In the genomic region with DNA sequence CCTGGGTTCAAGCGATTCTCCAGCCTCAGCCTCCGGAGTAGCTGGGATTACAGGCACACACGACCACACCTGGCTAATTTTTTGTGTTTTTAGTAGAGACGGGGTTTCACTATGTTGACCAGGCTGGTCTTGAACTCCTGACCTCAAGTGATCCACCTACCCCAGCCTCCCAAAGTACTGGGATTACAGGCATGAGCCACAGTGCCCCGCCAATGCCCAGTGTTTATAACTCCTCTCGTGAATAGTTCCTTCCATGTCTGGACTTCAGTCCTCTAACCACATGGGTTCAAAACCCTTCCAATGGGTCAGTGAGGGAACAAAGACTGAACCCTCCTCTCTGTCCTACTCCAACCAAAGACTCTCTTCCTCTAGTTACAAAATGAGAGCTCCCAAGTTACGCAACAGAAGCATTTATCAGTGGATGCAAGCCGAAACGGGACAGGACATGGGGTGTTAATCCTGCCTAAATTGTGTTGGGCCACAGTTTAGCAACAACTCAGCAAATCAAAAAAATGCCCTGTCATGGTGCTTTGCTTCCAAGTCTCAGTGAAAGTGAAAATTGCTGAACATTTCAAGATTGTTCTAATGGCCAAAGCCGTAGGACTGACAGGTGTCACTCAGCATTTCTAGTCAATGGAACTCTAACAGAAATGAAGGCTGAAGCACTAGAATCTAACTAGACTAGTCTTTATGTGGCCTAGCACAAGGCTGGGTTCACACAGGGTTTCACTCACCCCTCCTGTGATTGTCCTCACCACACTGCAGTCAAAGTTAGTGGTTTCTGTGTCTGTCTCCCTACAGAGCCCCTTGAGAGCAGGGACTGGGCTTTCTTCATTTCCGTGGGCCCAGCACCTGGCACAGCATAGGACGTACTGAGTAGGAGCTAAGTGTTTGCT, we compare ENCODE assay signal across 13 cellular contexts.
A peak's percentile ranks its signal among the peaks of the same experiment; 100 is the strongest.
DNase-seq lines count a peak whose midpoint lies in the region; ATAC-seq lines count a peak whose summit lies in the region.
"Had no signal": no experiment of that assay in that cellular context is flagged by ENCODE, and none has a peak within 500 bp of the region (broad histone marks: within the 10 kb centered on the region; RNA-seq: fewer than 3 reads in every experiment).

No MANE protein-coding gene starts in this region.

- intact Hi-C loops in posterior cingulate gyrus (cut with DNase I): no loop called here

- DNase-seq in AML-193 (lab: John Stamatoyannopoulos, UW) (peak; percentile 75 to 86), MV-4-11 (lab: John Stamatoyannopoulos, UW) (peak; percentile 96), posterior cingulate gyrus (no peak), globus pallidus (ENCODE audit: low spot score) (no peak), OCI-M2 (lab: John Stamatoyannopoulos, UW; ENCODE audit: unreplicated experiment) (no peak)
- DNase-seq in stimulated activated CD4-positive, alpha-beta T cell treated with anti-CD3 and anti-CD28 coated beads, Interleukin-4, amount 100 ng/mL, for 4 hours: no peak
- DNase-seq: ACHN, activated gamma-delta T cell treated with Interleukin-2 at 50 U/mL for 16 hours, caudate nucleus, NCI-H510A, SW 1271 had no signal

- peak; percentile 36 for ATAC-seq in GM18909 (IDR thresholded peaks at IDR 0.05; ENCODE audit: poor library complexity, unreplicated experiment)
- ATAC-seq in HG02763 (IDR thresholded peaks at IDR 0.05; ENCODE audit: unreplicated experiment): peak; percentile 27

Comparison
In these comparisons a context has a peak if more than half of its experiments do, and no peak if none do; other contexts are left out.
1. DNase-seq: peak in AML-193 (2 of 2) and MV-4-11 (single experiment); none in posterior cingulate gyrus (0 of 10), stimulated activated CD4-positive, alpha-beta T cell treated with anti-CD3 and anti-CD28 coated beads, Interleukin-4, amount 100 ng/mL, for 4 hours (0 of 2), globus pallidus (single experiment) and OCI-M2 (single experiment).